ENCODE assay signal across 8 cellular contexts in the genomic region with DNA sequence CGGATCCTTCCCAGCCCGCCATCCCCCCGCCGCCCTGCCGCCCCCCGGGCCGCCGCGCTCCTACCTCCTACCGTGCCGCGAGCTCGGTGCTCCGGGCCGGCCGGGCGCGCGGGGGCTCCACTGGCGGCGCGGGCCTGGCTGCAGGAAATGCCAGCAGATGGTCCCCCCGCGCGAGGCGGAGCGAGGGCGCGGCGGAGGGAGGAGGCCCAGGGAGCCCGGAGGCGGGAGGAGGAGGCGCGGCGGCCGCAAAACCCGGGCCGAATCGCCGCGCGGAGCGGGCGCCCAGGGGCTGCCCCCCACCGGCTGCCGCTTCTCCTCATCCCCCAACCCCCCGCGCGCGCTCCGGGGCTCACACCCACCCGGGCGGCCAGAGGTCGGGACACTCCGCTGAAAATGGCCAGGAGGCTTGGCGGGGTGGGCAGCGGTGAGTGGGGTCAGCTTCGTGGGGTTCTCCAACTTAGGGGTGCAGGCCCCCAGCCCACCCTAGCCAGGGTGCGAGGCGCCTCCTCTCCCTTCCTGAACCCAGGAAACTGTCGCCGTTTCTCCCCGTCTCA. TPM values are rescaled to one million over a fixed set of nuclear protein-coding genes. Genes with fewer than 3 reads are reported as not detected.
A peak's percentile ranks its signal among the peaks of the same experiment; 100 is the strongest.
DNase-seq lines count a peak whose midpoint lies in the region; ATAC-seq and TF ChIP-seq lines count a peak whose summit lies in the region.

A gene with protein sequence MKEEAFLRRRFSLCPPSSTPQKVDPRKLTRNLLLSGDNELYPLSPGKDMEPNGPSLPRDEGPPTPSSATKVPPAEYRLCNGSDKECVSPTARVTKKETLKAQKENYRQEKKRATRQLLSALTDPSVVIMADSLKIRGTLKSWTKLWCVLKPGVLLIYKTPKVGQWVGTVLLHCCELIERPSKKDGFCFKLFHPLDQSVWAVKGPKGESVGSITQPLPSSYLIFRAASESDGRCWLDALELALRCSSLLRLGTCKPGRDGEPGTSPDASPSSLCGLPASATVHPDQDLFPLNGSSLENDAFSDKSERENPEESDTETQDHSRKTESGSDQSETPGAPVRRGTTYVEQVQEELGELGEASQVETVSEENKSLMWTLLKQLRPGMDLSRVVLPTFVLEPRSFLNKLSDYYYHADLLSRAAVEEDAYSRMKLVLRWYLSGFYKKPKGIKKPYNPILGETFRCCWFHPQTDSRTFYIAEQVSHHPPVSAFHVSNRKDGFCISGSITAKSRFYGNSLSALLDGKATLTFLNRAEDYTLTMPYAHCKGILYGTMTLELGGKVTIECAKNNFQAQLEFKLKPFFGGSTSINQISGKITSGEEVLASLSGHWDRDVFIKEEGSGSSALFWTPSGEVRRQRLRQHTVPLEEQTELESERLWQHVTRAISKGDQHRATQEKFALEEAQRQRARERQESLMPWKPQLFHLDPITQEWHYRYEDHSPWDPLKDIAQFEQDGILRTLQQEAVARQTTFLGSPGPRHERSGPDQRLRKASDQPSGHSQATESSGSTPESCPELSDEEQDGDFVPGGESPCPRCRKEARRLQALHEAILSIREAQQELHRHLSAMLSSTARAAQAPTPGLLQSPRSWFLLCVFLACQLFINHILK (minus strand): TSS at position 159 of the 554 bp plus-strand sequence. CDS start 36,162 bp downstream, outside the sequence.

- H3K9me2 ChIP-seq in Karpas-422 (replicated peaks; ENCODE audit: insufficient read depth, low read length), result no peaks in the 10 kb centered on the region

- no peaks in the 10 kb centered on the region for H3K79me2 ChIP-seq in Karpas-422 (ENCODE audit: low read length)

- peak within 1 kb of the TSS; percentile 57 for H3K4me3 Mint-ChIP-seq in endodermal cell

- H3K9me3 Mint-ChIP-seq in endodermal cell, result no peaks in the 10 kb centered on the region

- H3K27me3 ChIP-seq in endodermal cell (ENCODE audit: control insufficient read depth, insufficient read depth, low read length, poor library complexity, severe bottlenecking) (peaks cover 91% of the 10 kb centered on the region), Karpas-422 (ENCODE audit: low read length) (no peaks in the 10 kb centered on the region)

- H3K27me3 Mint-ChIP-seq in endodermal cell (ENCODE audit: insufficient read depth), result peaks cover 90% of the 10 kb centered on the region

- in situ Hi-C loops in Caki2 (cut with HindIII; ENCODE audit: low pct_unique_long_range_greater_than_20kb, low sequenced_read_pairs), result no loop called here

- H3K4me3 ChIP-seq in endodermal cell (ENCODE audit: low read length), result peak within 1 kb of the TSS; percentile 68
- no peak within 1 kb of the TSS for H3K4me3 ChIP-seq in Karpas-422 (ENCODE audit: low read length)

- WGBS in endodermal cell (ENCODE audit: insufficient coverage in 1 of 2, insufficient read length in 1 of 2), 2 experiments, result 6 to 50% methylated on average over 5 to 60 of the region's 63 CpGs

- H4K20me1 ChIP-seq in Karpas-422 (ENCODE audit: insufficient read depth, low read depth, low read length), result no peaks in the 10 kb centered on the region

- no peak within 1 kb of the TSS for H2AFZ ChIP-seq in Karpas-422 (ENCODE audit: low read length)

- no peak within 1 kb of the TSS for H3K27ac Mint-ChIP-seq in endodermal cell

- H3K4me1 ChIP-seq in endodermal cell (ENCODE audit: control insufficient read depth, insufficient read depth, low read length) (peaks cover 12% of the 10 kb centered on the region), Karpas-422 (ENCODE audit: low read length) (no peaks in the 10 kb centered on the region)

- DNase-seq in Caki2 (ENCODE audit: low read depth), result peak; percentile 37
- DNase-seq in NCI-H2196 (lab: John Stamatoyannopoulos, UW; ENCODE audit: unreplicated experiment), result peak; percentile 47
- DNase-seq in activated CD8-positive, alpha-beta memory T cell treated with anti-CD3 and anti-CD28 coated beads, Interleukin-2, amount 50 U/mL, for 4 hours, result peak; percentile 56
- peak; percentile 81 for DNase-seq in endodermal cell
- peak; percentile 68 to 71 for DNase-seq in lung microvascular endothelial cell (ENCODE audit: low read depth in 2 of 2)
- DNase-seq in stimulated activated CD4-positive, alpha-beta T cell treated with anti-CD3 and anti-CD28 coated beads, TNF-alpha, amount 100 ng/mL, for 24 hours (ENCODE audit: low read depth in 3 of 3), result peak in 2 of 3 experiments; percentile 20 to 55
- no peak for DNase-seq in Karpas-422

- no peaks in the 10 kb centered on the region for H3K9me3 ChIP-seq in endodermal cell (ENCODE audit: control insufficient read depth, low read length)
- H3K9me3 ChIP-seq in Karpas-422 (ENCODE audit: low read length), result no peaks in the 10 kb centered on the region

- no peak within 1 kb of the TSS for H3K4me2 ChIP-seq in Karpas-422 (ENCODE audit: low read depth, low read length, poor library complexity, severe bottlenecking)

- TF ChIP-seq CTCF in endodermal cell (conservative IDR thresholded peaks at IDR 0.05), result no peak

- H3K9ac ChIP-seq in endodermal cell (ENCODE audit: extremely low read depth, low read length, poor library complexity, severe bottlenecking) (no peak within 1 kb of the TSS), Karpas-422 (ENCODE audit: low read length) (no peak within 1 kb of the TSS)

- no peak within 1 kb of the TSS for H3K27ac ChIP-seq in endodermal cell (ENCODE audit: low read depth, low read length)
- no peak within 1 kb of the TSS for H3K27ac ChIP-seq in Karpas-422 (ENCODE audit: low read length)

- H3K36me3 ChIP-seq in endodermal cell (ENCODE audit: control insufficient read depth, insufficient read depth, low read length) (no peaks in the 10 kb centered on the region), Karpas-422 (ENCODE audit: insufficient read depth, low read length) (no peaks in the 10 kb centered on the region)

- ATAC-seq in HG03280 (IDR thresholded peaks at IDR 0.05; ENCODE audit: unreplicated experiment), result no peak

- H3K4me1 Mint-ChIP-seq in endodermal cell, result peaks cover 15% of the 10 kb centered on the region

- no peaks in the 10 kb centered on the region for H3K36me3 Mint-ChIP-seq in endodermal cell (ENCODE audit: low read depth)

RNA-seq across cellular contexts. Expression of the gene that starts here (rescaled TPM):
- 11.2 and 12.2 TPM in 2 replicates for total RNA-seq in Caki2 (2014; rRNA removed; shearing (Covaris generic); ENCODE audit: low replicate concordance)
- total RNA-seq in endodermal cell, result 1 to 10 TPM; 1.2 to 4.8 TPM
- polyA plus RNA-seq in endodermal cell (2013, experiment 1 of 2), result 15.4 TPM
- polyA plus RNA-seq in endodermal cell (2013, experiment 2 of 2), result 16.4 TPM
- 32.0 and 62.9 TPM in 2 replicates for total RNA-seq in lung microvascular endothelial cell
- total RNA-seq in Karpas-422 (2014; rRNA removed; shearing (Covaris generic); ENCODE audit: low replicate concordance), result not detected in 2 replicates
